Comparison of ENCODE assay signal across 8 cellular contexts in genomic region chr11:64268028-64268686, GRCh38. TPM values are rescaled to one million over a fixed set of nuclear protein-coding genes. Genes with fewer than 3 reads are reported as not detected.
DNase-seq lines count a peak whose midpoint lies in the region; ATAC-seq and TF ChIP-seq lines count a peak whose summit lies in the region.

No MANE protein-coding gene starts in this region.

- H3K4me3 ChIP-seq in right lobe of liver: peak overlapping the region in 1 of 3 donors; percentile 81
- H3K4me3 ChIP-seq in tibial nerve: peak overlapping the region in 2 of 4 donors; percentile 71 to 96

- H3K27ac Mint-ChIP-seq in activated T-cell treated with anti-CD3 and anti-CD28 coated beads, Interleukin-2, amount 50 U/mL, for 72 hours: peak overlapping the region; percentile 81
- peak overlapping the region; percentile 91 for H3K27ac Mint-ChIP-seq in activated naive CD8-positive, alpha-beta T cell treated with anti-CD3 and anti-CD28 coated beads, Interleukin-2, amount 50 U/mL, for 24 hours

- 38% methylated on average over 9 of the region's 18 CpGs for WGBS in right lobe of liver (ENCODE audit: insufficient coverage, low coverage, low lambda C conversion rate, missing lambda C conversion rate)
- 46 to 47% methylated on average over 18 of the region's 18 CpGs for WGBS in tibial nerve, 2 donors

- no peaks in the 10 kb centered on the region for H3K36me3 ChIP-seq in right lobe of liver
- H3K36me3 ChIP-seq in tibial nerve: peaks cover 0 to 42% (median 0%) of the 10 kb centered on the region in 3 donors

- TF ChIP-seq CTCF in right lobe of liver (IDR thresholded peaks at IDR 0.05) (no peak), tibial nerve (IDR thresholded peaks at IDR 0.05) (no peak)

- peaks cover 29% of the 10 kb centered on the region for H3K4me1 Mint-ChIP-seq in activated T-cell treated with anti-CD3 and anti-CD28 coated beads, Interleukin-2, amount 50 U/mL, for 72 hours (ENCODE audit: low read depth)
- H3K4me1 Mint-ChIP-seq in activated naive CD8-positive, alpha-beta T cell treated with anti-CD3 and anti-CD28 coated beads, Interleukin-2, amount 50 U/mL, for 24 hours: peaks cover 28% of the 10 kb centered on the region

- H3K9me3 ChIP-seq in right lobe of liver (no peaks in the 10 kb centered on the region), tibial nerve (no peaks in the 10 kb centered on the region)

- H3K4me3 Mint-ChIP-seq in activated T-cell treated with anti-CD3 and anti-CD28 coated beads, Interleukin-2, amount 50 U/mL, for 72 hours: peak overlapping the region; percentile 90 to 100
- peak overlapping the region; percentile 98 for H3K4me3 Mint-ChIP-seq in activated naive CD8-positive, alpha-beta T cell treated with anti-CD3 and anti-CD28 coated beads, Interleukin-2, amount 50 U/mL, for 24 hours

- no peaks in the 10 kb centered on the region for H3K9me3 Mint-ChIP-seq in activated T-cell treated with anti-CD3 and anti-CD28 coated beads, Interleukin-2, amount 50 U/mL, for 72 hours
- no peaks in the 10 kb centered on the region for H3K9me3 Mint-ChIP-seq in activated naive CD8-positive, alpha-beta T cell treated with anti-CD3 and anti-CD28 coated beads, Interleukin-2, amount 50 U/mL, for 24 hours

- no peak for DNase-seq in activated T-cell treated with anti-CD3 and anti-CD28 coated beads, Interleukin-2, amount 50 U/mL, for 72 hours
- no peak for DNase-seq in activated T-cell treated with anti-CD3 and anti-CD28 coated beads, Interleukin-2, amount 50 U/mL, for 48 hours
- no peak for DNase-seq in activated naive CD8-positive, alpha-beta T cell treated with anti-CD3 and anti-CD28 coated beads, Interleukin-2, amount 50 U/mL, for 24 hours
- DNase-seq in right lobe of liver (no peak), tibial nerve (ENCODE audit: low spot score in 2 of 2) (no peak), inferior parietal cortex (ENCODE audit: extremely low spot score) (no peak), NAMALWA (ENCODE audit: low spot score) (no peak)

- intact Hi-C loops in right lobe of liver (cut with DNase I): no loop called here

- ATAC-seq in activated T-cell treated with anti-CD3 and anti-CD28 coated beads, Interleukin-2, amount 50 U/mL, for 72 hours (replicated peaks in 1 of 2): no peak
- no peak for ATAC-seq in activated naive CD8-positive, alpha-beta T cell treated with anti-CD3 and anti-CD28 coated beads, Interleukin-2, amount 50 U/mL, for 24 hours
- ATAC-seq in right lobe of liver (no peak), GM18909 (IDR thresholded peaks at IDR 0.05; ENCODE audit: poor library complexity, unreplicated experiment) (no peak)

- H3K27me3 ChIP-seq in right lobe of liver (no peaks in the 10 kb centered on the region), tibial nerve (no peaks in the 10 kb centered on the region)

- peaks cover 0 to 7% of the 10 kb centered on the region in 2 donors for H3K36me3 Mint-ChIP-seq in activated T-cell treated with anti-CD3 and anti-CD28 coated beads, Interleukin-2, amount 50 U/mL, for 72 hours (ENCODE audit: insufficient read depth in 2 of 2)
- H3K36me3 Mint-ChIP-seq in activated naive CD8-positive, alpha-beta T cell treated with anti-CD3 and anti-CD28 coated beads, Interleukin-2, amount 50 U/mL, for 24 hours (ENCODE audit: low read depth): peaks cover 9% of the 10 kb centered on the region

- no peaks in the 10 kb centered on the region for H3K27me3 Mint-ChIP-seq in activated T-cell treated with anti-CD3 and anti-CD28 coated beads, Interleukin-2, amount 50 U/mL, for 72 hours (ENCODE audit: low read depth)
- H3K27me3 Mint-ChIP-seq in activated naive CD8-positive, alpha-beta T cell treated with anti-CD3 and anti-CD28 coated beads, Interleukin-2, amount 50 U/mL, for 24 hours: no peaks in the 10 kb centered on the region

- H3K27ac ChIP-seq in right lobe of liver: peak overlapping the region; percentile 91 to 92 (median 91)
- peak overlapping the region; percentile 29 to 96 (median 93) for H3K27ac ChIP-seq in tibial nerve

- peaks cover 0 to 27% (median 14%) of the 10 kb centered on the region in 4 donors for H3K4me1 ChIP-seq in right lobe of liver
- peaks cover 0 to 38% (median 25%) of the 10 kb centered on the region in 4 donors for H3K4me1 ChIP-seq in tibial nerve

- no peak for TF ChIP-seq POLR2A in right lobe of liver (IDR thresholded peaks at IDR 0.05)
- no peak for TF ChIP-seq POLR2A in tibial nerve (IDR thresholded peaks at IDR 0.05)

- TF ChIP-seq EP300 in tibial nerve (IDR thresholded peaks at IDR 0.05): no peak

RNA-seq across cellular contexts. Expression of gene BAD, which starts 16.3 kb away (rescaled TPM):
- 10 to 100 TPM; 35.2 to 35.7 TPM for total RNA-seq in activated T-cell treated with anti-CD3 and anti-CD28 coated beads, Interleukin-2, amount 50 U/mL, for 72 hours
- total RNA-seq in right lobe of liver (10 to 100 TPM; 22.0 to 53.8 (median 26.0) TPM), tibial nerve (100 to 1,000 TPM; 110 to 143 (median 124) TPM)

RNA-seq across cellular contexts. Expression of gene PLCB3, which starts 16.8 kb away (rescaled TPM):
- 10 to 100 TPM in 1 of 2 donors, 1 to 10 TPM in 1; 9.1 to 10.5 TPM for total RNA-seq in activated T-cell treated with anti-CD3 and anti-CD28 coated beads, Interleukin-2, amount 50 U/mL, for 72 hours
- 1 to 10 TPM; 5.4 to 8.0 (median 6.7) TPM for total RNA-seq in right lobe of liver
- total RNA-seq in tibial nerve: 10 to 100 TPM; 18.0 to 44.4 (median 27.1) TPM

RNA-seq across cellular contexts. Expression of gene GPR137, which starts 17.5 kb away (rescaled TPM):
- total RNA-seq in activated T-cell treated with anti-CD3 and anti-CD28 coated beads, Interleukin-2, amount 50 U/mL, for 72 hours: 10 to 100 TPM; 57.1 to 67.4 TPM
- total RNA-seq in right lobe of liver (10 to 100 TPM; 13.0 to 21.9 (median 17.8) TPM), tibial nerve (10 to 100 TPM; 12.5 to 25.7 (median 20.0) TPM)

RNA-seq across cellular contexts. Expression of gene PPP1R14B, which starts 21.4 kb away (rescaled TPM):
- 100 to 1,000 TPM; 121 to 149 TPM for total RNA-seq in activated T-cell treated with anti-CD3 and anti-CD28 coated beads, Interleukin-2, amount 50 U/mL, for 72 hours
- 10 to 100 TPM; 34.1 to 90.3 (median 49.7) TPM for total RNA-seq in right lobe of liver
- total RNA-seq in tibial nerve: 100 to 1,000 TPM in 1 of 4 donors, 10 to 100 TPM in 3; 79.7 to 187 (median 91.4) TPM

RNA-seq across cellular contexts. Expression of gene KCNK4, which starts 22.9 kb away (rescaled TPM):
- total RNA-seq in activated T-cell treated with anti-CD3 and anti-CD28 coated beads, Interleukin-2, amount 50 U/mL, for 72 hours: under 1 TPM in 1 of 2 donors, not detected in 1; 0.35 TPM
- total RNA-seq in right lobe of liver (not detected), tibial nerve (1 to 10 TPM in 1 of 4 donors, not detected in 3; 1.2 TPM)
